In genomic region chr1:209590405-209590804, GRCh38 we compare ENCODE assay signal across 8 cellular contexts. TPM values are rescaled to one million over a fixed set of nuclear protein-coding genes. Genes with fewer than 3 reads are reported as not detected.
DNase-seq lines count a peak whose midpoint lies in the region; ATAC-seq lines count a peak whose summit lies in the region.

No MANE protein-coding gene starts in this region.

- intact Hi-C loops in left cardiac atrium (cut with DNase I): no loop called here

- no peaks in the 10 kb centered on the region for H3K36me3 Mint-ChIP-seq in natural killer cell treated with Interleukin-12 subunit alpha and Interleukin-12 subunit beta and Interleukin-15 and Interleukin-18, amount 100 ng/mL, for 72 hours

- DNase-seq in HCEC 1CT (peak; percentile 29), amniotic epithelial cell (ENCODE audit: low read depth) (peak; percentile 25), left cardiac atrium (no peak), pons (ENCODE audit: low spot score) (peak; percentile 23), mucosa of gallbladder (ENCODE audit: low spot score) (no peak), activated gamma-delta T cell (lab: John Stamatoyannopoulos, UW) (no peak)
- no peak for DNase-seq in natural killer cell treated with Interleukin-12 subunit alpha and Interleukin-12 subunit beta and Interleukin-15 and Interleukin-18, amount 100 ng/mL, for 72 hours (ENCODE audit: low spot score)
- no peak for DNase-seq in activated CD4-positive, alpha-beta T cell treated with anti-CD3 and anti-CD28 coated beads, Interleukin-2, amount 50 U/mL, for 1 hour

- ATAC-seq in left cardiac atrium: peak; percentile 18 to 45
- ATAC-seq in natural killer cell treated with Interleukin-12 subunit alpha and Interleukin-12 subunit beta and Interleukin-15 and Interleukin-18, amount 100 ng/mL, for 72 hours: no peak

- peaks cover 39 to 53% of the 10 kb centered on the region in 2 donors for H3K27me3 Mint-ChIP-seq in natural killer cell treated with Interleukin-12 subunit alpha and Interleukin-12 subunit beta and Interleukin-15 and Interleukin-18, amount 100 ng/mL, for 72 hours

- no peak overlapping the region for H3K4me3 Mint-ChIP-seq in natural killer cell treated with Interleukin-12 subunit alpha and Interleukin-12 subunit beta and Interleukin-15 and Interleukin-18, amount 100 ng/mL, for 72 hours

- no peaks in the 10 kb centered on the region for H3K9me3 Mint-ChIP-seq in natural killer cell treated with Interleukin-12 subunit alpha and Interleukin-12 subunit beta and Interleukin-15 and Interleukin-18, amount 100 ng/mL, for 72 hours

- no peaks in the 10 kb centered on the region for H3K4me1 Mint-ChIP-seq in natural killer cell treated with Interleukin-12 subunit alpha and Interleukin-12 subunit beta and Interleukin-15 and Interleukin-18, amount 100 ng/mL, for 72 hours (ENCODE audit: low read depth in 2 of 2)

- H3K27ac Mint-ChIP-seq in natural killer cell treated with Interleukin-12 subunit alpha and Interleukin-12 subunit beta and Interleukin-15 and Interleukin-18, amount 100 ng/mL, for 72 hours: no peak overlapping the region

RNA-seq across cellular contexts. Expression of gene CAMK1G, which starts 6.9 kb away (rescaled TPM):
- total RNA-seq in left cardiac atrium (under 1 TPM in 1 of 2 donors, not detected in 1; 0.31 TPM), mucosa of gallbladder (0.12 TPM)
- total RNA-seq in natural killer cell treated with Interleukin-12 subunit alpha and Interleukin-12 subunit beta and Interleukin-15 and Interleukin-18, amount 100 ng/mL, for 72 hours: not detected

Comparison
In these comparisons a context has a peak if more than half of its experiments do, and no peak if none do; other contexts are left out.
1. DNase-seq: peak in HCEC 1CT (single experiment), amniotic epithelial cell (single experiment) and pons (single experiment); none in left cardiac atrium (single experiment), natural killer cell treated with Interleukin-12 subunit alpha and Interleukin-12 subunit beta and Interleukin-15 and Interleukin-18, amount 100 ng/mL, for 72 hours (single experiment), activated CD4-positive, alpha-beta T cell treated with anti-CD3 and anti-CD28 coated beads, Interleukin-2, amount 50 U/mL, for 1 hour (single experiment), mucosa of gallbladder (single experiment) and activated gamma-delta T cell (single experiment).
2. ATAC-seq: peak in left cardiac atrium (2 of 2); none in natural killer cell treated with Interleukin-12 subunit alpha and Interleukin-12 subunit beta and Interleukin-15 and Interleukin-18, amount 100 ng/mL, for 72 hours (0 of 2).